In the genomic region with DNA sequence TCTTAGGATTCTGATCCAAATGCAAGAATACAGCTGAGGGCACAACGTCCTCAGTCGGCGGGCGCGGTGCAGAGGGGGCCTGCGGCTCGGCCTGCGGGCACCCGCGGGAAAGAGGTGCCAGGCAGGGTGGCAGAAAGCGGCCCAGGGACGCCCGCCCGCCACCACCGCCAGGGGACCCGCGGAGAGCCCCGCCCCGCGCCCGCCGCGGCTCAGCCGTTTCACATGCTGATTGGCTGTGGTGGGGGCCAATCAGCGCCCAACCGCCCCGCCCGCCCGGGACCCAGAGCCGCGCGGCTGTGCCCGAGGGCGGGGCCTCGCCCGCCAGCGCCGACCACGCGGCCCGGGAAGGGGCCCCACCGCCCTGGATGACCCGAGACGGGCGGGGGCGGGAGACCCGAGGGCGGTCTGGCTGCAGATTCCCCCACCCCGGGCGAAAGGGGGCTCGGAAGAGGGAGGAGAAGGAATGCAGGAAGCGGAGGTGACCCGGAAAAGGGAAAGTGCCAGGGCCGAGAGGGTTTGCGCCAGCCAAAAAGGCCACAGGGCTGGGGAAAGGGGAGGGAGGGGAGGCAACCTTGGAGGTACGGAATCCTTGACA, we compare ENCODE assay signal across 8 cellular contexts. TPM values are rescaled to one million over a fixed set of nuclear protein-coding genes. Genes with fewer than 3 reads are reported as not detected.
DNase-seq lines count a peak whose midpoint lies in the region; FAIRE-seq and TF ChIP-seq lines count a peak whose summit lies in the region.

No MANE protein-coding gene starts in this region.

- H3K4me3 ChIP-seq in LNCaP clone FGC (ENCODE audit: low read depth, low read length), result peak overlapping the region; percentile 57
- H3K4me3 ChIP-seq in neutrophil (ENCODE audit: low read depth in 1 of 2, low read length in 1 of 2), result peak overlapping the region; percentile 68 to 70

- DNase-seq in GDM1 (lab: John Stamatoyannopoulos, UW), result peak; percentile 79
- peak; percentile 89 for DNase-seq in H54 (ENCODE audit: insufficient read length, low spot score)
- no peak for DNase-seq in LNCaP clone FGC (ENCODE audit: low read depth)
- peak; percentile 74 to 88 for DNase-seq in SHP77 (lab: John Stamatoyannopoulos, UW)
- DNase-seq in activated naive CD4-positive, alpha-beta T cell (lab: John Stamatoyannopoulos, UW), result peak; percentile 72 to 92 (median 87)
- DNase-seq in frontal cortex (ENCODE audit: low spot score in 2 of 2), result peak; percentile 99
- DNase-seq in superior temporal gyrus (ENCODE audit: extremely low spot score), result peak; percentile 88

- peak; percentile 29; the same call in 1 of the 2 replicates for TF ChIP-seq POLR2A in H54 (IDR thresholded peaks at IDR 0.05; ENCODE audit: low read depth, low read length)

- no peaks in the 10 kb centered on the region for H3K9me3 ChIP-seq in neutrophil

- no peak overlapping the region for H3K27ac ChIP-seq in neutrophil

- no peaks in the 10 kb centered on the region for H3K36me3 ChIP-seq in neutrophil

- H3K27me3 ChIP-seq in neutrophil, result peaks cover 83% of the 10 kb centered on the region

- 0 out of 2 replicates have a peak, but pooled peaks have one; percentile 13 for TF ChIP-seq CTCF in LNCaP clone FGC (IDR thresholded peaks at IDR 0.05; ENCODE audit: control insufficient read depth, extremely low read depth, insufficient read depth)
- peak; percentile 45 for TF ChIP-seq CTCF in neutrophil (IDR thresholded peaks at IDR 0.05)

- no peak for FAIRE-seq in H54 (lab: Jason Lieb, UNC)
- FAIRE-seq in frontal cortex (lab: Jason Lieb, UNC), result no peak

- peaks cover 3 to 6% of the 10 kb centered on the region in 2 experiments for H3K4me1 ChIP-seq in neutrophil (ENCODE audit: control insufficient read depth in 1 of 2, insufficient read depth in 1 of 2, low read depth in 1 of 2, low read length in 1 of 2)

RNA-seq across cellular contexts. Expression of gene IRS1, which starts 8.0 kb away (rescaled TPM):
- 11.8 TPM for total RNA-seq in frontal cortex

RNA-seq across cellular contexts. Expression of gene RHBDD1, which starts 44.3 kb away (rescaled TPM):
- total RNA-seq in frontal cortex, result 24.1 TPM
